8 cellular contexts compared by ENCODE assay signal in genomic region chr1:16764820-16765655, GRCh38. TPM values are rescaled to one million over a fixed set of nuclear protein-coding genes. Genes with fewer than 3 reads are reported as not detected.
A peak's percentile ranks its signal among the peaks of the same experiment; 100 is the strongest.
DNase-seq lines count a peak whose midpoint lies in the region; ATAC-seq and TF ChIP-seq lines count a peak whose summit lies in the region.
"Not testable (repeated sequence)": the region's sequence is repeated elsewhere in the genome, so short reads cannot be mapped to it uniquely, and the experiment has no call there.

No MANE protein-coding gene starts in this region.

- not testable (repeated sequence) for H3K4me1 ChIP-seq in mucosa of descending colon (ENCODE audit: low read depth); rectal smooth muscle tissue (ENCODE audit: control insufficient read depth, insufficient read depth, low read length)

- TF ChIP-seq CTCF in dorsolateral prefrontal cortex (IDR thresholded peaks at IDR 0.05 in 54 of 56, conservative IDR thresholded peaks at IDR 0.05 in 2 of 56; ENCODE audit: low read depth in 1 of 56, partially characterized antibody in 56 of 56); mucosa of descending colon (IDR thresholded peaks at IDR 0.05); type B pancreatic cell (conservative IDR thresholded peaks at IDR 0.05): not testable (repeated sequence)

- peaks cover 15% of the 10 kb centered on the region for H3K4me1 Mint-ChIP-seq in type B pancreatic cell (ENCODE audit: unreplicated experiment)

- not testable (repeated sequence) for H3K36me3 Mint-ChIP-seq in type B pancreatic cell

- peak overlapping the region in 34 of 59 donors; percentile 27 to 60 (median 46) for H3K4me3 ChIP-seq in dorsolateral prefrontal cortex
- not testable (repeated sequence) for H3K4me3 ChIP-seq in mucosa of descending colon
- peak overlapping the region; percentile 27 for H3K4me3 ChIP-seq in rectal smooth muscle tissue (ENCODE audit: low read length)

- not testable (repeated sequence) for H3K9ac ChIP-seq in rectal smooth muscle tissue (ENCODE audit: low read length)

- peaks cover 0 to 10% (median 0%) of the 10 kb centered on the region in 45 donors for H3K27me3 ChIP-seq in dorsolateral prefrontal cortex
- not testable (repeated sequence) for H3K27me3 ChIP-seq in rectal smooth muscle tissue (ENCODE audit: control insufficient read depth, insufficient read depth, low read length)

- peak overlapping the region in 18 of 59 donors; percentile 1 to 75 (median 43) for H3K27ac ChIP-seq in dorsolateral prefrontal cortex
- H3K27ac ChIP-seq in rectal smooth muscle tissue (ENCODE audit: low read depth, low read length): peak overlapping the region; percentile 90

- not testable (repeated sequence) for H3K27me3 Mint-ChIP-seq in type B pancreatic cell

- intact Hi-C loops in dorsolateral prefrontal cortex (cut with DNase I); Right ventricle myocardium superior (cut with DNase I); mucosa of descending colon (cut with DNase I, micrococcal nuclease): not testable (repeated sequence)

- ATAC-seq in Right ventricle myocardium superior (ENCODE audit: poor library complexity): peak; percentile 71
- peak; percentile 70 for ATAC-seq in mucosa of descending colon

- not testable (repeated sequence) for H3K9me3 Mint-ChIP-seq in type B pancreatic cell

- H3K9me3 ChIP-seq in mucosa of descending colon: not testable (repeated sequence)

- DNase-seq in ELF-1 (ENCODE audit: low read depth, low spot score): peak; percentile 21
- peak; percentile 55 for DNase-seq in RPMI7951 (ENCODE audit: low read depth)
- peak in 5 of 10 donors; percentile 18 to 64 (median 59) for DNase-seq in dorsolateral prefrontal cortex
- DNase-seq in Right ventricle myocardium superior: not testable (repeated sequence)
- peak; percentile 96 for DNase-seq in kidney tubule cell (ENCODE audit: low spot score)
- DNase-seq in mucosa of descending colon: peak; percentile 49 to 85 (median 53)
- peak; percentile 68 for DNase-seq in type B pancreatic cell (ENCODE audit: extremely low spot score, unreplicated experiment)

- H3K36me3 ChIP-seq in mucosa of descending colon (ENCODE audit: low read depth); rectal smooth muscle tissue (ENCODE audit: control insufficient read depth, insufficient read depth, low read length): not testable (repeated sequence)

- peak overlapping the region; percentile 82 for H3K27ac Mint-ChIP-seq in type B pancreatic cell

- peak overlapping the region; percentile 47 for H3K4me3 Mint-ChIP-seq in type B pancreatic cell

RNA-seq across cellular contexts. Expression of gene RNU1-4, which starts 24.7 kb away (rescaled TPM):
- under 0.01 TPM in 1 of 2 replicates, not detected in the other for total RNA-seq in RPMI7951 (2014; rRNA removed; shearing (Covaris generic))
- total RNA-seq in dorsolateral prefrontal cortex (over 10,000 TPM in 6 of 120 experiments, 1,000 to 10,000 TPM in 114; 2,235 to 12,697 (median 6,630) TPM), Right ventricle myocardium superior (9,391 TPM), mucosa of descending colon (1,000 to 10,000 TPM; 2,195 to 6,222 (median 2,378) TPM), type B pancreatic cell (ENCODE audit: low replicate concordance) (2,993 and 3,564 TPM in 2 replicates)

Comparison
In these comparisons a context has a peak if more than half of its experiments do, and no peak if none do; other contexts are left out.
1. RNA of gene RNU1-4, which starts 24.7 kb away (total RNA-seq): 9,391 TPM in Right ventricle myocardium superior (single experiment), 2,235 to 12,697 TPM in dorsolateral prefrontal cortex, 2,993 to 3,564 TPM in type B pancreatic cell and 2,195 to 6,222 TPM in mucosa of descending colon; under 0.01 TPM in RPMI7951; every median in the first group is over 1,000 times any median in the second.